18 cellular contexts compared by ENCODE assay signal in the genomic region with DNA sequence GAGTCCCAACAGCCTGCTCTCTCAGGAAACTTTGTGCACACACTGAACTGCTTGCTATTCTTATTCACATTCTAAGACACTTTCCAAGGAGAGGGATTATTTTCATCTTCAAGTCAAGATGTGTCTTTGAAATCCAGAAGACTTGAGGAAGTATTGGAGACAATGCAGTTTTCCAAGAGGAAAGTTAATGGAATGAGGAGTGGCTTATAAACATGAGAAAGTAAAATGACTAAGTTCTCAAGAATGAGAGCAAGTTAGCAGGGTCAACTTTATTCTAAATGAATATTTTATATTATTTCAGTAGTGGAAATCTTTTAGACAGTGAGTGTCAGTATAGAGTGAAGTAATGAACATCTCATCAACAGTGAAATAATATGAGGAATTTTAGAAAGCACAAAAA.
"Had no signal": no experiment of that assay in that cellular context is flagged by ENCODE, and none has a peak within 500 bp of the region (broad histone marks: within the 10 kb centered on the region; RNA-seq: fewer than 3 reads in every experiment).

No MANE protein-coding gene starts in this region.

- H3K36me3 Mint-ChIP-seq: activated CD8-positive, alpha-beta memory T cell treated with anti-CD3 and anti-CD28 coated beads, Interleukin-2, amount 10 ng/mL, durations not matched to agents 7 days and 5 days; activated naive CD4-positive, alpha-beta T cell treated with anti-CD3 and anti-CD28 coated beads, Interleukin-2, amount 10 ng/mL, durations not matched to agents 7 days and 5 days; stimulated activated effector memory CD8-positive, alpha-beta T cell treated with anti-CD3 and anti-CD28 coated beads, Interleukin-12 subunit alpha, Interleukin-12 subunit beta, amount 100 ng/mL, for 72 hours; T-cell had no signal

- ATAC-seq: activated CD8-positive, alpha-beta memory T cell treated with anti-CD3 and anti-CD28 coated beads, Interleukin-2, amount 10 ng/mL, durations not matched to agents 7 days and 5 days; body of pancreas; left colon; lower lobe of right lung; stimulated activated effector memory CD8-positive, alpha-beta T cell treated with anti-CD3 and anti-CD28 coated beads, Interleukin-12 subunit alpha, Interleukin-12 subunit beta, amount 100 ng/mL, for 72 hours; T-cell; upper lobe of right lung had no signal

- H3K27ac Mint-ChIP-seq: activated CD8-positive, alpha-beta memory T cell treated with anti-CD3 and anti-CD28 coated beads, Interleukin-2, amount 10 ng/mL, durations not matched to agents 7 days and 5 days; activated naive CD4-positive, alpha-beta T cell treated with anti-CD3 and anti-CD28 coated beads, Interleukin-2, amount 10 ng/mL, durations not matched to agents 7 days and 5 days; stimulated activated effector memory CD8-positive, alpha-beta T cell treated with anti-CD3 and anti-CD28 coated beads, Interleukin-12 subunit alpha, Interleukin-12 subunit beta, amount 100 ng/mL, for 72 hours; T-cell had no signal

- H3K4me1 Mint-ChIP-seq: activated CD8-positive, alpha-beta memory T cell treated with anti-CD3 and anti-CD28 coated beads, Interleukin-2, amount 10 ng/mL, durations not matched to agents 7 days and 5 days; activated naive CD4-positive, alpha-beta T cell treated with anti-CD3 and anti-CD28 coated beads, Interleukin-2, amount 10 ng/mL, durations not matched to agents 7 days and 5 days; stimulated activated effector memory CD8-positive, alpha-beta T cell treated with anti-CD3 and anti-CD28 coated beads, Interleukin-12 subunit alpha, Interleukin-12 subunit beta, amount 100 ng/mL, for 72 hours; T-cell had no signal

- DNase-seq: activated CD4-positive, alpha-beta T cell treated with anti-CD3 and anti-CD28 coated beads for 1 hour; activated CD4-positive, alpha-beta T cell treated with anti-CD3 and anti-CD28 coated beads, Interleukin-2, amount 50 U/mL, for 48 hours; activated CD8-positive, alpha-beta memory T cell treated with anti-CD3 and anti-CD28 coated beads, Interleukin-2, amount 10 ng/mL, durations not matched to agents 7 days and 5 days; activated naive CD4-positive, alpha-beta T cell treated with anti-CD3 and anti-CD28 coated beads, Interleukin-2, amount 10 ng/mL, durations not matched to agents 7 days and 5 days; activated T-cell treated with anti-CD3 and anti-CD28 coated beads, Interleukin-2, amount 50 U/mL, for 1 hour; body of pancreas; central memory CD4-positive, alpha-beta T cell; cortex of kidney; effector CD4-positive, alpha-beta T cell; left colon; lower lobe of right lung; midbrain; ovary; T-cell; upper lobe of right lung had no signal

- H3K27me3 ChIP-seq: body of pancreas, esophagus muscularis mucosa, upper lobe of right lung had no signal

- H3K27ac ChIP-seq: body of pancreas, esophagus muscularis mucosa, lower lobe of right lung, ovary, thoracic aorta, upper lobe of right lung had no signal

- H3K9me3 Mint-ChIP-seq: activated naive CD4-positive, alpha-beta T cell treated with anti-CD3 and anti-CD28 coated beads, Interleukin-2, amount 10 ng/mL, durations not matched to agents 7 days and 5 days; T-cell had no signal

- H3K9me3 ChIP-seq: body of pancreas, esophagus muscularis mucosa, lower lobe of right lung, ovary, thoracic aorta, upper lobe of right lung had no signal

- H3K4me1 ChIP-seq: body of pancreas, esophagus muscularis mucosa, lower lobe of right lung, upper lobe of right lung had no signal

- H3K4me3 ChIP-seq: body of pancreas, esophagus muscularis mucosa, lower lobe of right lung, ovary, thoracic aorta, upper lobe of right lung had no signal

- H3K36me3 ChIP-seq: esophagus muscularis mucosa, lower lobe of right lung, ovary, thoracic aorta, upper lobe of right lung had no signal

- H3K27me3 Mint-ChIP-seq: activated CD8-positive, alpha-beta memory T cell treated with anti-CD3 and anti-CD28 coated beads, Interleukin-2, amount 10 ng/mL, durations not matched to agents 7 days and 5 days; activated naive CD4-positive, alpha-beta T cell treated with anti-CD3 and anti-CD28 coated beads, Interleukin-2, amount 10 ng/mL, durations not matched to agents 7 days and 5 days; T-cell had no signal

- H3K4me3 Mint-ChIP-seq: activated CD8-positive, alpha-beta memory T cell treated with anti-CD3 and anti-CD28 coated beads, Interleukin-2, amount 10 ng/mL, durations not matched to agents 7 days and 5 days; activated naive CD4-positive, alpha-beta T cell treated with anti-CD3 and anti-CD28 coated beads, Interleukin-2, amount 10 ng/mL, durations not matched to agents 7 days and 5 days; stimulated activated effector memory CD8-positive, alpha-beta T cell treated with anti-CD3 and anti-CD28 coated beads, Interleukin-12 subunit alpha, Interleukin-12 subunit beta, amount 100 ng/mL, for 72 hours; T-cell had no signal
